In genomic region chr5:143376911-143377838, GRCh38 we compare ENCODE assay signal across 2 cellular contexts.
TF ChIP-seq lines count a peak whose summit lies in the region.

No MANE protein-coding gene starts in this region.

TF ChIP-seq in GM12891, 5 proteins besides CTCF, POLR2A, EP300 and RAD21:
- TF ChIP-seq POU2F2 (IDR thresholded peaks at IDR 0.05; ENCODE audit: low read depth, low read length) (peak; percentile 71; the same call in 1 of the 2 replicates), SPI1 (IDR thresholded peaks at IDR 0.05; ENCODE audit: low read depth, low read length) (no peak)

TF ChIP-seq in endothelial cell of umbilical vein, 7 proteins besides CTCF, POLR2A, EP300 and RAD21:
- TF ChIP-seq EZH2 (IDR thresholded peaks at IDR 0.05; ENCODE audit: borderline replicate concordance, low read depth, low read length, severe bottlenecking) (no peak), MYC (IDR thresholded peaks at IDR 0.05; ENCODE audit: low read depth, low read length) (no peak), POLR2AphosphoS5 (IDR thresholded peaks at IDR 0.05; ENCODE audit: insufficient read depth, low read depth, low read length) (no peak), FOS (IDR thresholded peaks at IDR 0.05; ENCODE audit: borderline replicate concordance, insufficient read depth, low read length) (no peak), JUN (IDR thresholded peaks at IDR 0.05; ENCODE audit: borderline replicate concordance, insufficient read depth, insufficient read length, low read depth) (no peak), MAX (IDR thresholded peaks at IDR 0.05; ENCODE audit: insufficient read depth, insufficient read length) (no peak), GATA2 (IDR thresholded peaks at IDR 0.05; ENCODE audit: insufficient read depth, insufficient read length, low read depth, low read length) (no peak)
